In genomic region chr6:43174263-43175112, GRCh38 we compare ENCODE assay signal across 8 cellular contexts. TPM values are rescaled to one million over a fixed set of nuclear protein-coding genes. Genes with fewer than 3 reads are reported as not detected.
DNase-seq lines count a peak whose midpoint lies in the region; ATAC-seq and TF ChIP-seq lines count a peak whose summit lies in the region.

No MANE protein-coding gene starts in this region.

- peak in 10 of 11 experiments; percentile 22 to 57 (median 35) for TF ChIP-seq CTCF in spleen (IDR thresholded peaks at IDR 0.05 in 8 of 11, conservative IDR thresholded peaks at IDR 0.05 in 3 of 11)

- no peak for TF ChIP-seq POLR2A in spleen (IDR thresholded peaks at IDR 0.05)

- H3K27me3 ChIP-seq in spleen (replicated peaks in 1 of 7) = no peaks in the 10 kb centered on the region

- WGBS in spleen, 5 donors = 1 to 5% (median 3%) methylated on average over 19 to 32 of the region's 32 CpGs

- H3K9me3 ChIP-seq in spleen = no peaks in the 10 kb centered on the region

- peak overlapping the region; percentile 32 to 96 (median 66) for H3K4me3 ChIP-seq in spleen

- H3K4me3 Mint-ChIP-seq in central memory CD8-positive, alpha-beta T cell = peak overlapping the region; percentile 86

- peaks cover 4 to 47% (median 44%) of the 10 kb centered on the region in 6 donors for H3K36me3 ChIP-seq in spleen

- intact Hi-C loops in spleen (cut with DNase I; ENCODE audit: low total_unique reads) = no loop called here

- peak overlapping the region; percentile 92 for H3K27ac Mint-ChIP-seq in central memory CD8-positive, alpha-beta T cell (ENCODE audit: low read depth)

- H3K4me1 ChIP-seq in spleen = peaks cover 32 to 61% (median 51%) of the 10 kb centered on the region in 6 donors

- ATAC-seq in GM19023 (IDR thresholded peaks at IDR 0.05; ENCODE audit: unreplicated experiment) = peak; percentile 75
- peak; percentile 64 for ATAC-seq in HG03196 (IDR thresholded peaks at IDR 0.05; ENCODE audit: unreplicated experiment)
- peak; percentile 59 for ATAC-seq in central memory CD8-positive, alpha-beta T cell (replicated peaks; ENCODE audit: extremely low read depth, poor library complexity, severe bottlenecking)

- H3K36me3 Mint-ChIP-seq in central memory CD8-positive, alpha-beta T cell (ENCODE audit: insufficient read depth) = peaks cover 34% of the 10 kb centered on the region

- DNase-seq in AG08395 (ENCODE audit: low spot score) = peak; percentile 100
- DNase-seq in NCI-H226 = peak; percentile 99
- DNase-seq in activated CD4-positive, CD25-positive, alpha-beta regulatory T cell treated with anti-CD3 and anti-CD28 coated beads, Interleukin-2, amount 50 U/mL, for 16 hours (ENCODE audit: low read depth, low spot score) = peak; percentile 89
- peak; percentile 71 to 85 for DNase-seq in central memory CD8-positive, alpha-beta T cell (ENCODE audit: low spot score in 2 of 2)
- peak; percentile 100 for DNase-seq in iris pigment epithelial cell (ENCODE audit: low read depth)
- peak; percentile 98 for DNase-seq in spleen

- peaks cover 45% of the 10 kb centered on the region for H3K4me1 Mint-ChIP-seq in central memory CD8-positive, alpha-beta T cell

- H3K9me3 Mint-ChIP-seq in central memory CD8-positive, alpha-beta T cell = no peaks in the 10 kb centered on the region

- H3K27ac ChIP-seq in spleen = peak overlapping the region; percentile 82 to 99 (median 98)

- no peaks in the 10 kb centered on the region for H3K27me3 Mint-ChIP-seq in central memory CD8-positive, alpha-beta T cell

RNA-seq across cellular contexts. Expression of gene SRF, which starts 3.4 kb away (rescaled TPM):
- 10 to 100 TPM; 23.5 to 45.6 (median 29.6) TPM for total RNA-seq in spleen
- polyA plus RNA-seq in spleen = 10 to 100 TPM; 11.6 to 25.3 (median 14.3) TPM

RNA-seq across cellular contexts. Expression of gene CUL9, which starts 7.5 kb away (rescaled TPM):
- 10 to 100 TPM; 54.0 to 81.5 (median 68.5) TPM for total RNA-seq in spleen
- 100 to 1,000 TPM in 2 of 3 donors, 10 to 100 TPM in 1; 50.4 to 145 (median 113) TPM for polyA plus RNA-seq in spleen

RNA-seq across cellular contexts. Expression of gene DNPH1, which starts 54.8 kb away (rescaled TPM):
- total RNA-seq in spleen = 10 to 100 TPM; 33.2 to 94.8 (median 54.0) TPM
- polyA plus RNA-seq in spleen = 100 to 1,000 TPM; 126 to 201 (median 153) TPM

Comparison
In these comparisons a context has a peak if more than half of its experiments do, and no peak if none do; other contexts are left out.
1. Peak in every context shown above with its lines: DNase-seq, ATAC-seq, H3K4me3 ChIP-seq and H3K27ac ChIP-seq.